25 cellular contexts compared by ENCODE assay signal in genomic region chr10:129442866-129443265, GRCh38. TPM values are rescaled to one million over a fixed set of nuclear protein-coding genes. Genes with fewer than 3 reads are reported as not detected.
DNase-seq lines count a peak whose midpoint lies in the region; ATAC-seq, FAIRE-seq and TF ChIP-seq lines count a peak whose summit lies in the region.
"Had no signal": no experiment of that assay in that cellular context is flagged by ENCODE, and none has a peak within 500 bp of the region (broad histone marks: within the 10 kb centered on the region; RNA-seq: fewer than 3 reads in every experiment).

No MANE protein-coding gene starts in this region.

- peak; percentile 17 for ATAC-seq in IMR-90 (ENCODE audit: low read depth)
- ATAC-seq in HG02571 (IDR thresholded peaks at IDR 0.05; ENCODE audit: unreplicated experiment) = no peak
- ATAC-seq: HCT116, K562 had no signal

- 37 to 49% methylated on average over 7 of the region's 7 CpGs for WGBS in GM23248 (ENCODE audit: low coverage in 1 of 2, low lambda C conversion rate in 2 of 2, missing lambda C conversion rate in 2 of 2), 2 experiments
- WGBS in IMR-90 (ENCODE audit: extremely low coverage in 2 of 2, insufficient read length in 1 of 2), 2 experiments = no CpG with 5 or more reads among the region's 7 CpGs
- WGBS in sigmoid colon, 2 donors = 82 to 85% methylated on average over 7 of the region's 7 CpGs

- H3K23ac ChIP-seq in IMR-90 (ENCODE audit: low read depth, low read length) = no peak overlapping the region

- H3F3A ChIP-seq in GM23248 (ENCODE audit: insufficient read depth) = no peaks in the 10 kb centered on the region

- no peak overlapping the region for H2AK9ac ChIP-seq in IMR-90 (replicated peaks; ENCODE audit: low read depth, low read length, poor library complexity)

- H3K4me1 ChIP-seq in GM23248 (ENCODE audit: insufficient read depth) (no peaks in the 10 kb centered on the region), IMR-90 (ENCODE audit: control insufficient read depth, insufficient read depth, low read length) (no peaks in the 10 kb centered on the region), sigmoid colon (no peaks in the 10 kb centered on the region)
- H3K4me1 ChIP-seq: BE2C had no signal

- no peak overlapping the region for H3K27ac ChIP-seq in GM23248
- no peak overlapping the region for H3K27ac ChIP-seq in IMR-90 (ENCODE audit: insufficient read depth, low read length)
- H3K27ac ChIP-seq in sigmoid colon = no peak overlapping the region
- H3K27ac ChIP-seq: HL-60 had no signal

- H4K91ac ChIP-seq in IMR-90 (ENCODE audit: insufficient read depth, low read depth, low read length) = no peak overlapping the region

- H3K14ac ChIP-seq in IMR-90 (replicated peaks; ENCODE audit: low read depth, low read length) = no peak overlapping the region

- H2AK5ac ChIP-seq in IMR-90 (ENCODE audit: low read depth, low read length) = no peak overlapping the region

- no peak for TF ChIP-seq EP300 in sigmoid colon (IDR thresholded peaks at IDR 0.05)

- DNase-seq in GM23248 (peak; percentile 8), IMR-90 (no peak), bronchial epithelial cell (ENCODE audit: low read depth) (peak; percentile 5), islet precursor cell (peak; percentile 30), ureter (ENCODE audit: low spot score) (no peak), NCI-H1436 treated with DMSO at 0.1 percent for 48 hours (lab: John Stamatoyannopoulos, UW) (no peak), sigmoid colon (no peak)
- DNase-seq: ACHN; BE2C; C1 segment of cervical spinal cord; CD4-positive, CD25-positive, alpha-beta regulatory T cell; CD8-positive, alpha-beta memory T cell; COR-L47; DMS 273 treated with DMSO at 0.1 percent for 48 hours; DMS53; DND-41; H7 had no signal

- in situ Hi-C loops in GM23248 (cut with MboI) = no loop called here
- in situ Hi-C loops in IMR-90 (cut with MboI; ENCODE audit: low sequenced_read_pairs) = no loop called here

- H3K79me1 ChIP-seq in IMR-90 (ENCODE audit: low read depth in 1 of 2, low read length in 2 of 2) = no peaks in the 10 kb centered on the region

- no peak overlapping the region for H3K4ac ChIP-seq in IMR-90 (ENCODE audit: low read depth, low read length)

- TF ChIP-seq CTCF in IMR-90 (conservative IDR thresholded peaks at IDR 0.05; ENCODE audit: low read depth, low read length) = no peak
- no peak for TF ChIP-seq CTCF in bronchial epithelial cell (IDR thresholded peaks at IDR 0.05; ENCODE audit: insufficient read depth, low read length, severe bottlenecking)
- TF ChIP-seq CTCF in sigmoid colon (IDR thresholded peaks at IDR 0.05) = no peak

- dilution Hi-C loops in IMR-90 (cut with HindIII; ENCODE audit: low sequenced_read_pairs, unreplicated experiment) = no loop called here

- CTCF ChIA-PET in IMR-90 (lab: Yijun Ruan, JAX) = no interaction called here

- H2BK120ac ChIP-seq in IMR-90 (ENCODE audit: low read depth, low read length) = no peak overlapping the region

- POLR2A ChIA-PET in IMR-90 (lab: Charles Lee; ENCODE audit: unreplicated experiment) = interaction anchor here (0.7 kb wide), 1 partner anchor 10 kb away, joined by 3 read pairs; no protein-coding TSS in a partner anchor

- no peak for TF ChIP-seq RAD21 in IMR-90 (IDR thresholded peaks at IDR 0.05; ENCODE audit: low read length)

- peak; percentile 28 for FAIRE-seq in bronchial epithelial cell (lab: Jason Lieb, UNC)
- FAIRE-seq: A204.1, G401.6, GM12891, GM19239, K562 had no signal

- H3K9me2 ChIP-seq in GM23248 (ENCODE audit: insufficient read depth) = no peaks in the 10 kb centered on the region

- H2BK15ac ChIP-seq in IMR-90 (ENCODE audit: low read depth, low read length) = no peak overlapping the region

- H3K9me1 ChIP-seq in IMR-90 (ENCODE audit: insufficient read depth, low read length) = no peaks in the 10 kb centered on the region

- H3K4me3 ChIP-seq in GM23248 = no peak overlapping the region
- H3K4me3 ChIP-seq in IMR-90 (ENCODE audit: insufficient read depth, low read depth, low read length) = no peak overlapping the region
- no peak overlapping the region for H3K4me3 ChIP-seq in bronchial epithelial cell (ENCODE audit: low read depth, low read length)
- no peak overlapping the region for H3K4me3 ChIP-seq in sigmoid colon
- H3K4me3 ChIP-seq: K562 had no signal

- H4K5ac ChIP-seq in IMR-90 (ENCODE audit: low read depth, low read length) = no peak overlapping the region

- BruUV-seq in IMR-90 (replicated peaks; lab: Mats Ljungman, UMichigan) = no TSS peak

- H3K9ac ChIP-seq in GM23248 = no peak overlapping the region
- no peak overlapping the region for H3K9ac ChIP-seq in IMR-90 (ENCODE audit: low read depth, low read length)

- H3K9me3 ChIP-seq in GM23248 (ENCODE audit: low read depth) (no peaks in the 10 kb centered on the region), IMR-90 (ENCODE audit: control insufficient read depth, insufficient read depth, low read length) (peaks cover 6% of the 10 kb centered on the region; the same call in 1 of the 2 replicates), sigmoid colon (no peaks in the 10 kb centered on the region)
- H3K9me3 ChIP-seq: BE2C had no signal

- no peaks in the 10 kb centered on the region for H3K27me3 ChIP-seq in GM23248 (replicated peaks; ENCODE audit: insufficient read depth)
- no peaks in the 10 kb centered on the region; the same call in 1 of the 2 replicates for H3K27me3 ChIP-seq in IMR-90 (ENCODE audit: control insufficient read depth, insufficient read depth, low read length)
- no peaks in the 10 kb centered on the region for H3K27me3 ChIP-seq in bronchial epithelial cell (ENCODE audit: control insufficient read depth, insufficient read depth, low read length)
- no peaks in the 10 kb centered on the region for H3K27me3 ChIP-seq in sigmoid colon
- H3K27me3 ChIP-seq: BE2C had no signal

- H3K79me2 ChIP-seq in GM23248 (ENCODE audit: insufficient read depth) = no peaks in the 10 kb centered on the region

- H4K8ac ChIP-seq in IMR-90 (ENCODE audit: low read depth in 2 of 2, low read length in 2 of 2) = no peak overlapping the region

- H3K4me2 ChIP-seq in GM23248 (ENCODE audit: unreplicated experiment) (no peak overlapping the region), IMR-90 (ENCODE audit: low read depth, low read length) (no peak overlapping the region)

- H3K56ac ChIP-seq in IMR-90 (ENCODE audit: extremely low read depth, insufficient read depth, low read length) = no peak overlapping the region

- H3K36me3 ChIP-seq in GM23248 (ENCODE audit: low read depth) (no peaks in the 10 kb centered on the region), IMR-90 (ENCODE audit: control insufficient read depth, insufficient read depth, low read length) (no peaks in the 10 kb centered on the region), bronchial epithelial cell (ENCODE audit: control insufficient read depth, insufficient read depth, low read length) (no peaks in the 10 kb centered on the region), sigmoid colon (no peaks in the 10 kb centered on the region)
- H3K36me3 ChIP-seq: BE2C had no signal

- no peak for TF ChIP-seq POLR2A in IMR-90 (IDR thresholded peaks at IDR 0.05; ENCODE audit: low read depth, low read length)
- TF ChIP-seq POLR2A in sigmoid colon (IDR thresholded peaks at IDR 0.05) = no peak

- H2AFZ ChIP-seq in GM23248 (no peak overlapping the region), IMR-90 (replicated peaks; ENCODE audit: low read length, poor library complexity) (no peak overlapping the region)

- no peak overlapping the region for H2BK20ac ChIP-seq in IMR-90 (ENCODE audit: low read depth, low read length)

- intact Hi-C loops in IMR-90 (cut with micrococcal nuclease) (no loop called here), sigmoid colon (cut with DNase I) (no loop called here)

- no peak overlapping the region for H3K18ac ChIP-seq in IMR-90 (ENCODE audit: low read depth, low read length)

- H2BK5ac ChIP-seq in IMR-90 (ENCODE audit: low read depth, low read length, poor library complexity, severe bottlenecking) = no peak overlapping the region

- H4K20me1 ChIP-seq in GM23248 (ENCODE audit: insufficient read depth) (no peaks in the 10 kb centered on the region), IMR-90 (ENCODE audit: insufficient read depth, low read length) (no peaks in the 10 kb centered on the region)

TF ChIP-seq in IMR-90, 13 proteins besides CTCF, POLR2A, EP300 and RAD21 (continues in another document):
- TF ChIP-seq RFX5 (IDR thresholded peaks at IDR 0.05; ENCODE audit: low read depth, low read length) (no peak), MAFK (IDR thresholded peaks at IDR 0.05; ENCODE audit: low read depth, low read length) (no peak), SMC3 (IDR thresholded peaks at IDR 0.05; ENCODE audit: low read depth, low read length) (no peak), NFE2L2 (IDR thresholded peaks at IDR 0.05; ENCODE audit: low read depth, low read length) (no peak), RCOR1 (IDR thresholded peaks at IDR 0.05; ENCODE audit: insufficient replicate concordance, low read length) (no peak), CEBPB (IDR thresholded peaks at IDR 0.05; ENCODE audit: low read depth, low read length) (no peak), CHD1 (IDR thresholded peaks at IDR 0.05; ENCODE audit: low read depth, low read length) (no peak), USF2 (IDR thresholded peaks at IDR 0.05; ENCODE audit: low read depth, low read length) (no peak), MXI1 (IDR thresholded peaks at IDR 0.05; ENCODE audit: borderline replicate concordance, low read depth, low read length) (no peak)

RNA-seq across cellular contexts. Expression of gene MGMT, which starts 24.2 kb away (rescaled TPM):
- 15.7 and 28.5 TPM in 2 replicates for total RNA-seq in GM23248 (2014; rRNA removed; shearing (Covaris generic))
- 35.1 and 38.1 TPM in 2 replicates for polyA plus RNA-seq in GM23248 (2016; fragmentation: Nextera tagmentation; extraction: Ambion mirVana)
- 11.1 and 11.5 TPM in 2 replicates for total RNA-seq in IMR-90 (2012; rRNA removed)
- polyA plus RNA-seq in IMR-90 (2012; rRNA removed) = 17.8 and 18.3 TPM in 2 replicates
- polyA plus RNA-seq in IMR-90 (2012; cell fraction: cytosol; rRNA removed) = 21.2 and 28.4 TPM in 2 replicates
- 8.3 and 11.4 TPM in 2 replicates for polyA plus RNA-seq in IMR-90 (2012; cell fraction: nucleus; rRNA removed; ENCODE audit: low replicate concordance)
- total RNA-seq in bronchial epithelial cell = 19.3 and 19.7 TPM in 2 replicates
- total RNA-seq in ureter = 38.6 TPM
- 10 to 100 TPM; 24.3 to 40.3 (median 29.9) TPM for total RNA-seq in sigmoid colon
- polyA plus RNA-seq in sigmoid colon = 10 to 100 TPM in 2 of 3 donors, 1 to 10 TPM in 1; 7.2 to 21.0 (median 15.8) TPM

Comparison
In these comparisons a context has a peak if more than half of its experiments do, and no peak if none do; other contexts are left out.
1. DNase-seq: peak in GM23248 (single experiment), bronchial epithelial cell (single experiment) and islet precursor cell (single experiment); none in IMR-90 (single experiment), ureter (single experiment), NCI-H1436 treated with DMSO at 0.1 percent for 48 hours (single experiment) and sigmoid colon (single experiment).